9 cellular contexts compared by ENCODE assay signal in genomic region chr15:78638658-78639314, GRCh38. TPM values are rescaled to one million over a fixed set of nuclear protein-coding genes. Genes with fewer than 3 reads are reported as not detected.
DNase-seq lines count a peak whose midpoint lies in the region; ATAC-seq and TF ChIP-seq lines count a peak whose summit lies in the region.
"Had no signal": no experiment of that assay in that cellular context is flagged by ENCODE, and none has a peak within 500 bp of the region (broad histone marks: within the 10 kb centered on the region; RNA-seq: fewer than 3 reads in every experiment).

No MANE protein-coding gene starts in this region.

- H3K4me3 ChIP-seq in Karpas-422 (ENCODE audit: low read length) (no peak overlapping the region), astrocyte of the cerebellum (ENCODE audit: low read depth, low read length) (no peak overlapping the region), kidney epithelial cell (ENCODE audit: low read depth, low read length) (no peak overlapping the region)

- H3K36me3 ChIP-seq in Karpas-422 (ENCODE audit: insufficient read depth, low read length) (no peaks in the 10 kb centered on the region), kidney epithelial cell (ENCODE audit: control insufficient read depth, insufficient read depth, low read length) (no peaks in the 10 kb centered on the region)

- H3K27ac ChIP-seq in Karpas-422 (ENCODE audit: low read length) = no peak overlapping the region

- H3K9me2 ChIP-seq in Karpas-422 (replicated peaks; ENCODE audit: insufficient read depth, low read length) = no peaks in the 10 kb centered on the region

- ATAC-seq in HG02840 (IDR thresholded peaks at IDR 0.05; ENCODE audit: low FRiP score, unreplicated experiment) = no peak
- ATAC-seq in GM18909 (IDR thresholded peaks at IDR 0.05; ENCODE audit: poor library complexity, unreplicated experiment) = no peak

- H3K9ac ChIP-seq in Karpas-422 (ENCODE audit: low read length) = no peak overlapping the region

- no peak overlapping the region for H3K4me2 ChIP-seq in Karpas-422 (ENCODE audit: low read depth, low read length, poor library complexity, severe bottlenecking)

- H3K79me2 ChIP-seq in Karpas-422 (ENCODE audit: low read length) = no peaks in the 10 kb centered on the region

- in situ Hi-C loops in astrocyte of the cerebellum (cut with HindIII; ENCODE audit: low sequenced_read_pairs) = no loop called here

- peak; percentile 68 for TF ChIP-seq CTCF in astrocyte of the cerebellum (IDR thresholded peaks at IDR 0.05; ENCODE audit: low read depth, low read length, missing control alignments)
- peak; percentile 73 for TF ChIP-seq CTCF in kidney epithelial cell (IDR thresholded peaks at IDR 0.05; ENCODE audit: insufficient read depth, low read length, poor library complexity, severe bottlenecking)

- H3K9me3 ChIP-seq in Karpas-422 (ENCODE audit: low read length) = no peaks in the 10 kb centered on the region

- H4K20me1 ChIP-seq in Karpas-422 (ENCODE audit: insufficient read depth, low read depth, low read length) = no peaks in the 10 kb centered on the region

- no peak overlapping the region for H2AFZ ChIP-seq in Karpas-422 (ENCODE audit: low read length)

- H3K27me3 ChIP-seq in Karpas-422 (ENCODE audit: low read length) = no peaks in the 10 kb centered on the region
- peaks cover 10% of the 10 kb centered on the region for H3K27me3 ChIP-seq in kidney epithelial cell (ENCODE audit: control insufficient read depth, insufficient read depth, low read length)

- no peaks in the 10 kb centered on the region for H3K4me1 ChIP-seq in Karpas-422 (ENCODE audit: low read length)

- DNase-seq in EL (peak; percentile 44), Karpas-422 (peak; percentile 86), SHP77 (lab: John Stamatoyannopoulos, UW) (peak; percentile 49 to 74), astrocyte of the cerebellum (ENCODE audit: low read depth) (peak; percentile 11), kidney epithelial cell (ENCODE audit: low read depth) (peak; percentile 16)
- DNase-seq in stimulated activated CD4-positive, alpha-beta T cell treated with anti-CD3 and anti-CD28 coated beads, TNF-alpha, amount 100 ng/mL, for 48 hours (ENCODE audit: low read depth in 3 of 3) = peak; percentile 21 to 52 (median 27)

RNA-seq across cellular contexts. Expression of gene CHRNB4, which starts 2.2 kb away (rescaled TPM):
- total RNA-seq in Karpas-422 (2014; rRNA removed; shearing (Covaris generic); ENCODE audit: low replicate concordance) = not detected in 2 replicates
- 1.1 and 1.8 TPM in 2 replicates for total RNA-seq in kidney epithelial cell
- total RNA-seq: activated CD8-positive, alpha-beta memory T cell treated with anti-CD3 and anti-CD28 coated beads for 36 hours had no signal

RNA-seq across cellular contexts. Expression of gene CHRNA3, which starts 18.0 kb away (rescaled TPM):
- not detected in 2 replicates for total RNA-seq in Karpas-422 (2014; rRNA removed; shearing (Covaris generic); ENCODE audit: low replicate concordance)
- 0.07 and 0.46 TPM in 2 replicates for total RNA-seq in kidney epithelial cell
- total RNA-seq: activated CD8-positive, alpha-beta memory T cell treated with anti-CD3 and anti-CD28 coated beads for 36 hours had no signal

Comparison
In these comparisons a context has a peak if more than half of its experiments do, and no peak if none do; other contexts are left out.
1. DNase-seq: peak in every context shown above with its lines; median percentile 86 in Karpas-422; 62 in SHP77; 44 in EL; 27 in stimulated activated CD4-positive, alpha-beta T cell treated with anti-CD3 and anti-CD28 coated beads, TNF-alpha, amount 100 ng/mL, for 48 hours; 16 in kidney epithelial cell; 11 in astrocyte of the cerebellum.